Comparison of ENCODE assay signal across 27 cellular contexts in the genomic region with DNA sequence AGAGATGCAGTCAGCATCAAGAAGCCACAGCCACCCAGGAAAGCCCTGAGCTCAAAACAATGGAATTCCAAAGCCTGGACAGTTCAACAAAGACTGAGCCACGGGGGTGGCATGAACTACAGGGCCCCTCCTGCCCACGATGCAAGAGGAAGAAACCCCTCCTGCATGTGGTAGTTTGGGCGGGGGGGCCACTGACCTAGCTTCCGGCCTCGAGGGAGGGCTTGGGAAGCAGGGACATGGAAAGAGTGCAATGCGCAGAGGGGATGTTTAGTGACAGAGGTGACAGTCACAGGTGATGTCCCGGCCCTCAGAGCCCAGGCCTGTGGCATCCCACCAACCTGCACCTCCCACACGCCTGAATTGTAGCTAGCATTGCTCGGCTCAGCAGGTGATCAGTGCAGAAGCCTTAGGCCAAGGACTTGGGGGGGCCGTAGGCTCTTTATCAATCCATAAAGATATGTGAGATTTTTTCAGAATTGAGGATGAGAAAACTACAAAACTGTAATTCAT.
"Had no signal": no experiment of that assay in that cellular context is flagged by ENCODE, and none has a peak within 500 bp of the region (broad histone marks: within the 10 kb centered on the region; RNA-seq: fewer than 3 reads in every experiment).

No MANE protein-coding gene starts in this region.

- H3K4me2 ChIP-seq: smooth muscle cell had no signal

- H3K27me3 ChIP-seq: neutrophil, ovary, right atrium auricular region, right lobe of liver, stomach, testis, thyroid gland, transverse colon, upper lobe of left lung had no signal

- H3K9me3 Mint-ChIP-seq: immature natural killer cell; natural killer cell treated with Interleukin-12 subunit alpha and Interleukin-12 subunit beta and Interleukin-15 and Interleukin-18, amount 100 ng/mL, for 72 hours; stimulated activated memory B cell treated with anti-CD40 and anti-IgM and Interleukin-4, amounts not matched to agents 10 μg/mL and 1 μg/mL and 100 μg/mL, for 72 hours had no signal

- H3K9me3 ChIP-seq: heart left ventricle, left ventricle myocardium inferior, mucosa of descending colon, neutrophil, ovary, right atrium auricular region, right lobe of liver, stomach, testis, thyroid gland, transverse colon, upper lobe of left lung had no signal

- H3K27ac Mint-ChIP-seq: immature natural killer cell; naive thymus-derived CD4-positive, alpha-beta T cell; natural killer cell treated with Interleukin-12 subunit alpha and Interleukin-12 subunit beta and Interleukin-15 and Interleukin-18, amount 100 ng/mL, for 72 hours; progenitor cell of endocrine pancreas; stimulated activated memory B cell treated with anti-CD40 and anti-IgM and Interleukin-4, amounts not matched to agents 10 μg/mL and 1 μg/mL and 100 μg/mL, for 72 hours had no signal

- H3K4me1 Mint-ChIP-seq: immature natural killer cell; stimulated activated memory B cell treated with anti-CD40 and anti-IgM and Interleukin-4, amounts not matched to agents 10 μg/mL and 1 μg/mL and 100 μg/mL, for 72 hours had no signal

- H3K27me3 Mint-ChIP-seq: stimulated activated memory B cell treated with anti-CD40 and anti-IgM and Interleukin-4, amounts not matched to agents 10 μg/mL and 1 μg/mL and 100 μg/mL, for 72 hours had no signal

- H3K4me1 ChIP-seq: heart left ventricle, left ventricle myocardium inferior, right atrium auricular region, right lobe of liver, stomach, testis, thyroid gland, transverse colon, upper lobe of left lung had no signal

- H3K4me3 ChIP-seq: heart left ventricle, left ventricle myocardium inferior, lung, mucosa of descending colon, ovary, right atrium auricular region, right lobe of liver, smooth muscle cell, stomach, testis, thyroid gland, transverse colon, upper lobe of left lung had no signal

- H3K36me3 Mint-ChIP-seq: immature natural killer cell; naive thymus-derived CD4-positive, alpha-beta T cell; natural killer cell treated with Interleukin-12 subunit alpha and Interleukin-12 subunit beta and Interleukin-15 and Interleukin-18, amount 100 ng/mL, for 72 hours; stimulated activated memory B cell treated with anti-CD40 and anti-IgM and Interleukin-4, amounts not matched to agents 10 μg/mL and 1 μg/mL and 100 μg/mL, for 72 hours had no signal

- FAIRE-seq: islet of Langerhans, urothelium cell line had no signal

- DNase-seq: heart left ventricle; immature natural killer cell; left ventricle myocardium inferior; mesendoderm; mucosa of descending colon; naive thymus-derived CD4-positive, alpha-beta T cell; ovary; stimulated activated CD4-positive, alpha-beta T cell treated with anti-CD3 and anti-CD28 coated beads, Interleukin-1b, Interleukin-23, amount 100 ng/mL, for 48 hours; stimulated activated CD4-positive, alpha-beta T cell treated with anti-CD3 and anti-CD28 coated beads, Interleukin-2, amount 100 ng/mL, for 48 hours; stimulated activated CD4-positive, alpha-beta T cell treated with anti-CD3 and anti-CD28 coated beads, Interleukin-4, amount 100 ng/mL, for 4 hours; stimulated activated CD8-positive, alpha-beta memory T cell treated with anti-CD3 and anti-CD28 coated beads, Interleukin-4, amount 100 ng/mL, for 48 hours; stimulated activated naive CD8-positive, alpha-beta T cell treated with anti-CD3 and anti-CD28 coated beads, Interleukin-15, Interleukin-2, amounts not matched to agents 100 U/mL and 50 U/mL, for 24 hours; stomach; testis; thyroid gland; transverse colon; upper lobe of left lung had no signal

- H3K27ac ChIP-seq: heart left ventricle, left ventricle myocardium inferior, neutrophil, ovary, right atrium auricular region, right lobe of liver, stomach, testis, thyroid gland, transverse colon, upper lobe of left lung had no signal

- H3K4me3 Mint-ChIP-seq: immature natural killer cell; naive thymus-derived CD4-positive, alpha-beta T cell; natural killer cell treated with Interleukin-12 subunit alpha and Interleukin-12 subunit beta and Interleukin-15 and Interleukin-18, amount 100 ng/mL, for 72 hours; stimulated activated memory B cell treated with anti-CD40 and anti-IgM and Interleukin-4, amounts not matched to agents 10 μg/mL and 1 μg/mL and 100 μg/mL, for 72 hours had no signal

- H3K36me3 ChIP-seq: heart left ventricle, left ventricle myocardium inferior, neutrophil, ovary, right atrium auricular region, right lobe of liver, stomach, thyroid gland, transverse colon, upper lobe of left lung had no signal
